In the genomic region with DNA sequence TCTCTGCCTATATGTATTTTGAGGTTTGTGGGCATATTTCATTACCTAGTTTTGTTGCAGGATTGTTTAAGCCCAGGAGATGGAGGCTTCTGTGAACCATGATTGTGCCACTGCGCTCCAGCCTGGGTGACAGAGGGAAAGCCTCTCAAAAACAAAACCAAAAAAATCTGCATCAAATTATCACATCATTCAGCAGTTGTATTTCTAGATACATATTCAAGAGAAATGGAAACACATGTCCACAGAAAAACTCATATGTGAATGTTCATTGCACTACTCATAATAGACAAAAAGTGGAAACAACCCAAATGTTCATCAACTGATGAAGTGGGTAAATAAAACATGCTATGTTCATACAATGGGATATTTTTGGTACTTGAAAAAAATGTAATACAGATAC, we compare ENCODE assay signal across 18 cellular contexts. TPM values are rescaled to one million over a fixed set of nuclear protein-coding genes. Genes with fewer than 3 reads are reported as not detected.
DNase-seq lines count a peak whose midpoint lies in the region; ATAC-seq and TF ChIP-seq lines count a peak whose summit lies in the region.
"Had no signal": no experiment of that assay in that cellular context is flagged by ENCODE, and none has a peak within 500 bp of the region (broad histone marks: within the 10 kb centered on the region; RNA-seq: fewer than 3 reads in every experiment).

No MANE protein-coding gene starts in this region.

- H3K27ac Mint-ChIP-seq in activated T-cell treated with anti-CD3 and anti-CD28 coated beads, Interleukin-2, amount 50 U/mL, for 24 hours, result peak overlapping the region; percentile 56
- H3K27ac Mint-ChIP-seq in neural progenitor cell, result no peak overlapping the region
- H3K27ac Mint-ChIP-seq: dendritic cell treated with granulocyte-macrophage colony-stimulating factor and Interleukin-4, amounts not matched to agents 40 ng/mL and 50 ng/mL, for 4 days had no signal

- no peaks in the 10 kb centered on the region for H4K20me1 ChIP-seq in KMS-11 (ENCODE audit: insufficient read depth)
- H4K20me1 ChIP-seq in neural progenitor cell (ENCODE audit: low read depth), result peaks cover 32% of the 10 kb centered on the region

- H3K27ac ChIP-seq in KMS-11 (peak overlapping the region; percentile 77), neural progenitor cell (peak overlapping the region; percentile 77)
- H3K27ac ChIP-seq: C4-2B, upper lobe of right lung had no signal

- no peaks in the 10 kb centered on the region for H3K9me3 Mint-ChIP-seq in activated T-cell treated with anti-CD3 and anti-CD28 coated beads, Interleukin-2, amount 50 U/mL, for 24 hours
- H3K9me3 Mint-ChIP-seq in activated T-cell treated with anti-CD3 and anti-CD28 coated beads, Interleukin-2, amount 50 U/mL, for 4 hours, result no peaks in the 10 kb centered on the region
- H3K9me3 Mint-ChIP-seq in neural progenitor cell, result no peaks in the 10 kb centered on the region
- H3K9me3 Mint-ChIP-seq: dendritic cell treated with granulocyte-macrophage colony-stimulating factor and Interleukin-4, amounts not matched to agents 40 ng/mL and 50 ng/mL, for 4 days had no signal

- H3K4me1 Mint-ChIP-seq in activated T-cell treated with anti-CD3 and anti-CD28 coated beads, Interleukin-2, amount 50 U/mL, for 24 hours (ENCODE audit: low read depth), result peaks cover 41% of the 10 kb centered on the region
- peaks cover 20% of the 10 kb centered on the region for H3K4me1 Mint-ChIP-seq in activated T-cell treated with anti-CD3 and anti-CD28 coated beads, Interleukin-2, amount 50 U/mL, for 4 hours (ENCODE audit: low read depth)
- peaks cover 6% of the 10 kb centered on the region for H3K4me1 Mint-ChIP-seq in neural progenitor cell

- DNase-seq in activated T-cell treated with anti-CD3 and anti-CD28 coated beads, Interleukin-2, amount 50 U/mL, for 24 hours, result no peak
- DNase-seq in activated T-cell treated with anti-CD3 and anti-CD28 coated beads, Interleukin-2, amount 50 U/mL, for 4 hours, result no peak
- DNase-seq in adipocyte (ENCODE audit: low read depth) (peak; percentile 50), neural progenitor cell (ENCODE audit: low spot score) (no peak), NCI-H1930 (lab: John Stamatoyannopoulos, UW) (no peak), HuH-7.5 (ENCODE audit: low spot score) (no peak)
- DNase-seq: ACHN; amygdala; head of caudate nucleus; mesendoderm; NCI-H510A treated with DMSO at 0.1 percent for 48 hours; NK-92 treated with Interleukin-12 subunit alpha and Interleukin-12 subunit beta, amount 100 ng/mL, for 24 hours; substantia nigra; upper lobe of right lung had no signal

- ATAC-seq in activated T-cell treated with anti-CD3 and anti-CD28 coated beads, Interleukin-2, amount 50 U/mL, for 4 hours, result no peak
- ATAC-seq in GM21723 (IDR thresholded peaks at IDR 0.05; ENCODE audit: unreplicated experiment), result no peak
- ATAC-seq: upper lobe of right lung had no signal

- no peaks in the 10 kb centered on the region for H3K27me3 ChIP-seq in KMS-11 (ENCODE audit: insufficient read depth, low read depth)
- no peaks in the 10 kb centered on the region for H3K27me3 ChIP-seq in adipocyte (replicated peaks; ENCODE audit: control insufficient read depth, insufficient read depth, low read length)
- no peaks in the 10 kb centered on the region for H3K27me3 ChIP-seq in neural progenitor cell
- H3K27me3 ChIP-seq: upper lobe of right lung had no signal

- H3K9ac ChIP-seq in KMS-11 (no peak overlapping the region; the same call in 1 of the 2 replicates), adipocyte (ENCODE audit: low read length) (no peak overlapping the region), neural progenitor cell (no peak overlapping the region)

- TF ChIP-seq CTCF in KMS-11 (conservative IDR thresholded peaks at IDR 0.05; ENCODE audit: low read depth, low read length) (no peak), neural progenitor cell (IDR thresholded peaks at IDR 0.05) (no peak)

- H3K4me3 ChIP-seq in KMS-11 (IDR thresholded peaks at IDR 0.05; ENCODE audit: insufficient read depth, low read depth, low read length), result no peak overlapping the region
- no peak overlapping the region for H3K4me3 ChIP-seq in adipocyte (ENCODE audit: low read length)
- H3K4me3 ChIP-seq in neural progenitor cell, result no peak overlapping the region
- H3K4me3 ChIP-seq: upper lobe of right lung had no signal

- H2AFZ ChIP-seq in KMS-11 (ENCODE audit: low read depth) (no peak overlapping the region), neural progenitor cell (replicated peaks) (no peak overlapping the region)

- no peaks in the 10 kb centered on the region for H3K27me3 Mint-ChIP-seq in activated T-cell treated with anti-CD3 and anti-CD28 coated beads, Interleukin-2, amount 50 U/mL, for 24 hours
- H3K27me3 Mint-ChIP-seq in activated T-cell treated with anti-CD3 and anti-CD28 coated beads, Interleukin-2, amount 50 U/mL, for 4 hours (ENCODE audit: low read depth), result no peaks in the 10 kb centered on the region
- no peaks in the 10 kb centered on the region for H3K27me3 Mint-ChIP-seq in neural progenitor cell (ENCODE audit: insufficient read depth, low read depth)
- H3K27me3 Mint-ChIP-seq: dendritic cell treated with granulocyte-macrophage colony-stimulating factor and Interleukin-4, amounts not matched to agents 40 ng/mL and 50 ng/mL, for 4 days had no signal

- peaks cover 67% of the 10 kb centered on the region for H3K79me2 ChIP-seq in KMS-11 (ENCODE audit: insufficient read depth, low read depth)
- H3K79me2 ChIP-seq in neural progenitor cell (ENCODE audit: low read depth), result peaks cover 100% of the 10 kb centered on the region

- H3F3A ChIP-seq in neural progenitor cell (ENCODE audit: low read depth), result peaks cover 10% of the 10 kb centered on the region

- H3K36me3 ChIP-seq in KMS-11 (ENCODE audit: insufficient read depth) (peaks cover 5% of the 10 kb centered on the region; the same call in 1 of the 2 replicates), adipocyte (ENCODE audit: control insufficient read depth, insufficient read depth, low read length, severe bottlenecking) (peaks cover 27% of the 10 kb centered on the region), neural progenitor cell (peaks cover 10% of the 10 kb centered on the region)

- peaks cover 54% of the 10 kb centered on the region for H3K4me1 ChIP-seq in KMS-11 (ENCODE audit: low read depth, poor library complexity, severe bottlenecking)
- H3K4me1 ChIP-seq in adipocyte (ENCODE audit: control insufficient read depth, insufficient read depth, low read length), result peaks cover 10% of the 10 kb centered on the region
- peaks cover 12% of the 10 kb centered on the region for H3K4me1 ChIP-seq in neural progenitor cell
- H3K4me1 ChIP-seq: upper lobe of right lung had no signal

- H3K4me3 Mint-ChIP-seq in activated T-cell treated with anti-CD3 and anti-CD28 coated beads, Interleukin-2, amount 50 U/mL, for 24 hours, result no peak overlapping the region
- H3K4me3 Mint-ChIP-seq in activated T-cell treated with anti-CD3 and anti-CD28 coated beads, Interleukin-2, amount 50 U/mL, for 4 hours, result no peak overlapping the region
- H3K4me3 Mint-ChIP-seq in neural progenitor cell, result no peak overlapping the region
- H3K4me3 Mint-ChIP-seq: dendritic cell treated with granulocyte-macrophage colony-stimulating factor and Interleukin-4, amounts not matched to agents 40 ng/mL and 50 ng/mL, for 4 days had no signal

- peak overlapping the region; percentile 71 for H3K4me2 ChIP-seq in KMS-11
- peak overlapping the region; percentile 23 for H3K4me2 ChIP-seq in neural progenitor cell

- H3K9me3 ChIP-seq in adipocyte (ENCODE audit: control insufficient read depth, low read length) (no peaks in the 10 kb centered on the region), neural progenitor cell (ENCODE audit: low read depth) (no peaks in the 10 kb centered on the region)
- H3K9me3 ChIP-seq: upper lobe of right lung had no signal

- peaks cover 89% of the 10 kb centered on the region for H3K36me3 Mint-ChIP-seq in activated T-cell treated with anti-CD3 and anti-CD28 coated beads, Interleukin-2, amount 50 U/mL, for 24 hours (ENCODE audit: low read depth)
- H3K36me3 Mint-ChIP-seq in activated T-cell treated with anti-CD3 and anti-CD28 coated beads, Interleukin-2, amount 50 U/mL, for 4 hours (ENCODE audit: insufficient read depth), result peaks cover 33% of the 10 kb centered on the region
- H3K36me3 Mint-ChIP-seq in neural progenitor cell, result peaks cover 43% of the 10 kb centered on the region

RNA-seq across cellular contexts. Expression of a gene that starts 29.9 kb away (rescaled TPM):
- total RNA-seq in activated T-cell treated with anti-CD3 and anti-CD28 coated beads, Interleukin-2, amount 50 U/mL, for 4 hours, result 100 to 1,000 TPM; 258 to 302 (median 277) TPM
- 144 and 232 TPM in 2 replicates for total RNA-seq in neural progenitor cell (ENCODE audit: low replicate concordance)

RNA-seq across cellular contexts. Expression of a gene that starts 55.4 kb away (rescaled TPM):
- 10 to 100 TPM; 29.2 to 33.9 (median 31.7) TPM for total RNA-seq in activated T-cell treated with anti-CD3 and anti-CD28 coated beads, Interleukin-2, amount 50 U/mL, for 4 hours
- 31.8 and 37.0 TPM in 2 replicates for total RNA-seq in neural progenitor cell (ENCODE audit: low replicate concordance)
